16 cellular contexts compared by ENCODE assay signal in genomic region chr5:132219981-132220380, GRCh38. TPM values are rescaled to one million over a fixed set of nuclear protein-coding genes. Genes with fewer than 3 reads are reported as not detected.
"Had no signal": no experiment of that assay in that cellular context is flagged by ENCODE, and none has a peak within 500 bp of the region (broad histone marks: within the 10 kb centered on the region; RNA-seq: fewer than 3 reads in every experiment).

No MANE protein-coding gene starts in this region.

- ATAC-seq: naive thymus-derived CD8-positive, alpha-beta T cell; sciatic nerve; stimulated activated naive B cell treated with anti-CD40 and anti-IgM and Interleukin-4, amounts not matched to agents 10 μg/mL and 1 μg/mL and 100 μg/mL, for 72 hours had no signal

- H3K9me3 Mint-ChIP-seq: activated naive CD4-positive, alpha-beta T cell treated with anti-CD3 and anti-CD28 coated beads, Interleukin-2, amount 50 U/mL, for 72 hours; activated T-helper 1 cell treated with anti-CD3 and anti-CD28 coated beads, Interleukin-12 subunit alpha, Interleukin-12 subunit beta, Interleukin-2, Interleukin-4 antibody, amounts not matched to agents 30 ng/mL and 10 ng/mL and 1 ng/mL, durations not matched to agents 14 hours and 24 hours and 36 hours; naive thymus-derived CD8-positive, alpha-beta T cell; stimulated activated naive B cell treated with anti-CD40 and anti-IgM and Interleukin-4, amounts not matched to agents 10 μg/mL and 1 μg/mL and 100 μg/mL, for 72 hours; type B pancreatic cell had no signal

- H3K27ac ChIP-seq: neutrophil, pancreas had no signal

- H3K36me3 Mint-ChIP-seq: activated naive CD4-positive, alpha-beta T cell treated with anti-CD3 and anti-CD28 coated beads, Interleukin-2, amount 50 U/mL, for 72 hours; naive thymus-derived CD8-positive, alpha-beta T cell had no signal

- H3K27me3 ChIP-seq: pancreas had no signal

- H3K9me3 ChIP-seq: neutrophil, pancreas had no signal

- H3K27me3 Mint-ChIP-seq: stimulated activated naive B cell treated with anti-CD40 and anti-IgM and Interleukin-4, amounts not matched to agents 10 μg/mL and 1 μg/mL and 100 μg/mL, for 72 hours; type B pancreatic cell had no signal

- H3K4me3 ChIP-seq: pancreas had no signal

- H3K36me3 ChIP-seq: neutrophil had no signal

- H3K27ac Mint-ChIP-seq: activated naive CD4-positive, alpha-beta T cell treated with anti-CD3 and anti-CD28 coated beads, Interleukin-2, amount 50 U/mL, for 72 hours; activated T-helper 1 cell treated with anti-CD3 and anti-CD28 coated beads, Interleukin-12 subunit alpha, Interleukin-12 subunit beta, Interleukin-2, Interleukin-4 antibody, amounts not matched to agents 30 ng/mL and 10 ng/mL and 1 ng/mL, durations not matched to agents 14 hours and 24 hours and 36 hours; naive thymus-derived CD8-positive, alpha-beta T cell; stimulated activated naive B cell treated with anti-CD40 and anti-IgM and Interleukin-4, amounts not matched to agents 10 μg/mL and 1 μg/mL and 100 μg/mL, for 72 hours; type B pancreatic cell had no signal

- DNase-seq: activated CD4-positive, alpha-beta T cell treated with anti-CD3 and anti-CD28 coated beads, Interleukin-2, amount 50 U/mL, for 4 hours; activated gamma-delta T cell treated with Interleukin-2 at 50 U/mL for 16 hours; activated T-cell treated with anti-CD3 and anti-CD28 coated beads for 4 hours; amniotic stem cell; dermis blood vessel endothelial cell; effector memory CD4-positive, alpha-beta T cell; mesenchymal stem cell; pancreas; stimulated activated CD4-positive, alpha-beta T cell treated with anti-CD3 and anti-CD28 coated beads, Interleukin-4, amount 100 ng/mL, for 4 hours; stimulated activated naive B cell treated with anti-CD40 and anti-IgM and Interleukin-4, amounts not matched to agents 10 μg/mL and 1 μg/mL and 100 μg/mL, for 72 hours had no signal

- H3K4me3 Mint-ChIP-seq: activated T-helper 1 cell treated with anti-CD3 and anti-CD28 coated beads, Interleukin-12 subunit alpha, Interleukin-12 subunit beta, Interleukin-2, Interleukin-4 antibody, amounts not matched to agents 30 ng/mL and 10 ng/mL and 1 ng/mL, durations not matched to agents 14 hours and 24 hours and 36 hours; naive thymus-derived CD8-positive, alpha-beta T cell; stimulated activated naive B cell treated with anti-CD40 and anti-IgM and Interleukin-4, amounts not matched to agents 10 μg/mL and 1 μg/mL and 100 μg/mL, for 72 hours; type B pancreatic cell had no signal

RNA-seq across cellular contexts. Expression of gene P4HA2, which starts 7.7 kb away (rescaled TPM):
- total RNA-seq: naive thymus-derived CD8-positive, alpha-beta T cell had no signal

RNA-seq across cellular contexts. Expression of gene PDLIM4, which starts 37.5 kb away (rescaled TPM):
- total RNA-seq: activated naive CD4-positive, alpha-beta T cell treated with anti-CD3 and anti-CD28 coated beads, Interleukin-2, amount 50 U/mL, for 72 hours; naive thymus-derived CD8-positive, alpha-beta T cell had no signal
- polyA plus RNA-seq: naive thymus-derived CD8-positive, alpha-beta T cell had no signal
